1 cellular context compared by ENCODE assay signal in genomic region chr14:50600849-50601248, GRCh38.
TF ChIP-seq lines count a peak whose summit lies in the region.

No MANE protein-coding gene starts in this region.

TF ChIP-seq in liver, 16 proteins besides CTCF, POLR2A, EP300 and RAD21 (continued from another document):
- TF ChIP-seq REST (IDR thresholded peaks at IDR 0.05) (no peak), HNF4A (conservative IDR thresholded peaks at IDR 0.05) (no peak), HNF4G (IDR thresholded peaks at IDR 0.05) (no peak), FOXA2 (IDR thresholded peaks at IDR 0.05) (no peak), YY1 (IDR thresholded peaks at IDR 0.05) (no peak), RXRA (IDR thresholded peaks at IDR 0.05) (no peak)
- TF ChIP-seq, protein P1, sequence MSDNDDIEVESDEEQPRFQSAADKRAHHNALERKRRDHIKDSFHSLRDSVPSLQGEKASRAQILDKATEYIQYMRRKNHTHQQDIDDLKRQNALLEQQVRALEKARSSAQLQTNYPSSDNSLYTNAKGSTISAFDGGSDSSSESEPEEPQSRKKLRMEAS (IDR thresholded peaks at IDR 0.05) = no peak
TF ChIP-seq in liver: peak in this region for 0.
